In the genomic region with DNA sequence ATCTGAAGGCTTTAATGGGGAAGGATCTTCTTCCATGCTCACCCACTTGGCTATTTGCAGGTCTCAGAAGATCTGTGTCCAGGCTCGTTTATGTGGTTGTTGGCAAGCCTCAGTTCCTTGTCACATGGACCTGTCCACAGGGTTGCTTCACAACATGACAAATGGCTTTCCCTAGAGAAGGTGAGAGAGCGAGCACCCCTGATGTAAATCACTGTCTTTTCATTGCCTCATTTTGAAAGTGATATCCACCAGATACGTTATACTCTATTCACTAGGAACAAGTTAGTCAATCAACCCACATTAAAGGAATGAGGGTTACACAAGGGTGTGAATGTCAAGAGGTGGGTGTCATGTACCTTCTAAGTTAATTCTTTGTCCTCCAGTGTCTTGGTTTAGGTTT, we compare ENCODE assay signal across 29 cellular contexts.
"Had no signal": no experiment of that assay in that cellular context is flagged by ENCODE, and none has a peak within 500 bp of the region (broad histone marks: within the 10 kb centered on the region; RNA-seq: fewer than 3 reads in every experiment).

No MANE protein-coding gene starts in this region.

- H3K9me3 ChIP-seq: MG63, Peyer's patch, SJCRH30, SK-N-SH had no signal

- H3K36me3 ChIP-seq: cardiac muscle cell, MG63, Peyer's patch, SJCRH30, WERI-Rb-1 had no signal

- H3K4me1 Mint-ChIP-seq: activated T-helper 17 cell treated with anti-CD3 and anti-CD28 coated beads, Interleukin-2, amount 50 U/mL, for 72 hours; brain had no signal

- H3K9ac ChIP-seq: KMS-11, SK-N-SH had no signal

- H3K4me1 ChIP-seq: Peyer's patch, SJCRH30 had no signal

- H3K27ac ChIP-seq: cardiac muscle cell, KMS-11, Peyer's patch, RWPE1, SJCRH30, WERI-Rb-1 had no signal

- FAIRE-seq: astrocyte had no signal

- H3K4me3 ChIP-seq: cardiac muscle cell, MG63, Peyer's patch, SJCRH30 had no signal

- H3K27me3 ChIP-seq: cardiac muscle cell, Peyer's patch, SJCRH30 had no signal

- DNase-seq: activated CD4-positive, alpha-beta memory T cell treated with anti-CD3 and anti-CD28 coated beads for 36 hours; activated CD4-positive, alpha-beta T cell treated with anti-CD3 and anti-CD28 coated beads for 48 hours; activated CD8-positive, alpha-beta memory T cell treated with anti-CD3 and anti-CD28 coated beads, Interleukin-2, amount 50 U/mL, for 4 hours; activated gamma-delta T cell; activated naive CD4-positive, alpha-beta T cell treated with anti-CD3 and anti-CD28 coated beads for 36 hours; activated T-cell treated with anti-CD3 and anti-CD28 coated beads, Interleukin-2, amount 50 U/mL, for 24 hours; amniotic stem cell; MG63; MV-4-11; NCI-H1092 treated with DMSO at 0.1 percent for 48 hours; NCI-H1417 treated with DMSO at 0.1 percent for 48 hours; NCI-H1694; NCI-H2029; NCI-H2107; NCI-H345; NCI-H510A; NCI-H69; Peyer's patch; Right ventricle myocardium superior; SJCRH30; SK-N-SH; T-helper 1 cell; WERI-Rb-1 had no signal

- H3K4me3 Mint-ChIP-seq: activated CD4-positive, alpha-beta memory T cell treated with anti-CD3 and anti-CD28 coated beads for 36 hours; activated naive CD4-positive, alpha-beta T cell treated with anti-CD3 and anti-CD28 coated beads for 36 hours; activated T-cell treated with anti-CD3 and anti-CD28 coated beads, Interleukin-2, amount 50 U/mL, for 24 hours; activated T-helper 17 cell treated with anti-CD3 and anti-CD28 coated beads, Interleukin-2, amount 50 U/mL, for 72 hours; brain had no signal

- ATAC-seq: activated T-helper 17 cell treated with anti-CD3 and anti-CD28 coated beads, Interleukin-2, amount 50 U/mL, for 72 hours had no signal

- H3K9me3 Mint-ChIP-seq: activated CD4-positive, alpha-beta memory T cell treated with anti-CD3 and anti-CD28 coated beads for 36 hours; activated naive CD4-positive, alpha-beta T cell treated with anti-CD3 and anti-CD28 coated beads for 36 hours; activated T-cell treated with anti-CD3 and anti-CD28 coated beads, Interleukin-2, amount 50 U/mL, for 24 hours; brain had no signal

- H3K36me3 Mint-ChIP-seq: activated CD4-positive, alpha-beta memory T cell treated with anti-CD3 and anti-CD28 coated beads for 36 hours; brain had no signal

- H3K4me2 ChIP-seq: KMS-11, SK-N-SH had no signal
